In genomic region chr1:186187601-186188000, GRCh38 we compare ENCODE assay signal across 1 cellular context.
TF ChIP-seq lines count a peak whose summit lies in the region.

No MANE protein-coding gene starts in this region.

TF ChIP-seq in SK-N-SH, 30 proteins besides CTCF, POLR2A, EP300 and RAD21 (continued from another document):
- TF ChIP-seq PBX3 (IDR thresholded peaks at IDR 0.05) (no peak), FOXJ3 (CRISPR knock-in tag; IDR thresholded peaks at IDR 0.05) (no peak), ZBTB33 (IDR thresholded peaks at IDR 0.05; ENCODE audit: borderline replicate concordance, low read depth) (no peak), ELF1 (IDR thresholded peaks at IDR 0.05) (no peak), JUND (IDR thresholded peaks at IDR 0.05) (no peak), TAF1 (IDR thresholded peaks at IDR 0.05; ENCODE audit: borderline replicate concordance, low read depth, low read length) (no peak), EZH2phosphoT487 (IDR thresholded peaks at IDR 0.05; ENCODE audit: borderline replicate concordance, low read depth) (no peak), USF1 (IDR thresholded peaks at IDR 0.05; ENCODE audit: borderline replicate concordance, low read depth) (no peak), GABPA (IDR thresholded peaks at IDR 0.05; ENCODE audit: low read depth) (no peak), GATA2 (CRISPR knock-in tag; IDR thresholded peaks at IDR 0.05) (no peak)
TF ChIP-seq in SK-N-SH: peak in this region for 0.
